ENCODE assay signal across 12 cellular contexts in genomic region chr6:151413372-151414145, GRCh38. TPM values are rescaled to one million over a fixed set of nuclear protein-coding genes. Genes with fewer than 3 reads are reported as not detected.
A peak's percentile ranks its signal among the peaks of the same experiment; 100 is the strongest.
DNase-seq lines count a peak whose midpoint lies in the region; ATAC-seq and TF ChIP-seq lines count a peak whose summit lies in the region.
"Had no signal": no experiment of that assay in that cellular context is flagged by ENCODE, and none has a peak within 500 bp of the region (broad histone marks: within the 10 kb centered on the region; RNA-seq: fewer than 3 reads in every experiment).

No MANE protein-coding gene starts in this region.

- TF ChIP-seq CTCF in natural killer cell (IDR thresholded peaks at IDR 0.05), result no peak
- TF ChIP-seq CTCF in GM20000 (IDR thresholded peaks at IDR 0.05; ENCODE audit: extremely low read depth, missing control alignments), result no peak

- H3K36me3 Mint-ChIP-seq in natural killer cell, result peaks cover 11% of the 10 kb centered on the region
- peaks cover 36% of the 10 kb centered on the region for H3K36me3 Mint-ChIP-seq in natural killer cell treated with Interleukin-12 subunit alpha and Interleukin-12 subunit beta and Interleukin-15 and Interleukin-18, amount 100 ng/mL, for 72 hours
- peaks cover 37% of the 10 kb centered on the region for H3K36me3 Mint-ChIP-seq in memory B cell
- H3K36me3 Mint-ChIP-seq in stimulated activated naive CD8-positive, alpha-beta T cell treated with anti-CD3 and anti-CD28 coated beads, Interleukin-15, Interleukin-2, amounts not matched to agents 100 ng/mL and 50 ng/mL, for 24 hours (ENCODE audit: low read depth), result peaks cover 63% of the 10 kb centered on the region

- H3K4me3 Mint-ChIP-seq in natural killer cell, result no peak overlapping the region
- H3K4me3 Mint-ChIP-seq in natural killer cell treated with Interleukin-12 subunit alpha and Interleukin-12 subunit beta and Interleukin-15 and Interleukin-18, amount 100 ng/mL, for 72 hours, result no peak overlapping the region
- H3K4me3 Mint-ChIP-seq in memory B cell, result no peak overlapping the region
- no peak overlapping the region for H3K4me3 Mint-ChIP-seq in stimulated activated naive CD8-positive, alpha-beta T cell treated with anti-CD3 and anti-CD28 coated beads, Interleukin-15, Interleukin-2, amounts not matched to agents 100 ng/mL and 50 ng/mL, for 24 hours
- H3K4me3 Mint-ChIP-seq: HFFc6 had no signal

- DNase-seq in natural killer cell (no peak), activated T-helper 1 cell treated with Interleukin-2 at 50 U/mL for 16 hours (ENCODE audit: low read depth) (peak; percentile 43), memory B cell (ENCODE audit: low spot score in 2 of 2) (no peak), AG08396 (ENCODE audit: low spot score) (no peak), NCI-H2081 treated with DMSO at 0.1 percent for 48 hours (lab: John Stamatoyannopoulos, UW) (no peak), GM20000 (ENCODE audit: low spot score) (no peak)
- DNase-seq in natural killer cell treated with Interleukin-12 subunit alpha and Interleukin-12 subunit beta and Interleukin-15 and Interleukin-18, amount 100 ng/mL, for 72 hours (ENCODE audit: low spot score), result no peak
- DNase-seq: amygdala, HFFc6, left cardiac atrium, NCI-H2171 had no signal

- H3K9me3 Mint-ChIP-seq in natural killer cell (no peaks in the 10 kb centered on the region), memory B cell (peaks cover 3% of the 10 kb centered on the region)
- H3K9me3 Mint-ChIP-seq in natural killer cell treated with Interleukin-12 subunit alpha and Interleukin-12 subunit beta and Interleukin-15 and Interleukin-18, amount 100 ng/mL, for 72 hours, result no peaks in the 10 kb centered on the region
- H3K9me3 Mint-ChIP-seq in stimulated activated naive CD8-positive, alpha-beta T cell treated with anti-CD3 and anti-CD28 coated beads, Interleukin-15, Interleukin-2, amounts not matched to agents 100 ng/mL and 50 ng/mL, for 24 hours, result peaks cover 7% of the 10 kb centered on the region
- H3K9me3 Mint-ChIP-seq: HFFc6 had no signal

- intact Hi-C loops in natural killer cell (cut with micrococcal nuclease), result no loop called here

- ATAC-seq in natural killer cell, result peak; percentile 78 to 97 (median 95)
- no peak for ATAC-seq in natural killer cell treated with Interleukin-12 subunit alpha and Interleukin-12 subunit beta and Interleukin-15 and Interleukin-18, amount 100 ng/mL, for 72 hours
- no peak for ATAC-seq in memory B cell (ENCODE audit: low read depth)
- ATAC-seq: left cardiac atrium had no signal

- H3K4me1 Mint-ChIP-seq in natural killer cell, result peaks cover 30% of the 10 kb centered on the region in 2 donors
- H3K4me1 Mint-ChIP-seq in natural killer cell treated with Interleukin-12 subunit alpha and Interleukin-12 subunit beta and Interleukin-15 and Interleukin-18, amount 100 ng/mL, for 72 hours (ENCODE audit: low read depth in 2 of 2), result peaks cover 15% of the 10 kb centered on the region in 2 donors
- peaks cover 11% of the 10 kb centered on the region for H3K4me1 Mint-ChIP-seq in memory B cell
- peaks cover 17% of the 10 kb centered on the region for H3K4me1 Mint-ChIP-seq in stimulated activated naive CD8-positive, alpha-beta T cell treated with anti-CD3 and anti-CD28 coated beads, Interleukin-15, Interleukin-2, amounts not matched to agents 100 ng/mL and 50 ng/mL, for 24 hours (ENCODE audit: low read depth)

- no peaks in the 10 kb centered on the region for H3K27me3 Mint-ChIP-seq in natural killer cell (ENCODE audit: low read depth in 2 of 2)
- no peaks in the 10 kb centered on the region for H3K27me3 Mint-ChIP-seq in natural killer cell treated with Interleukin-12 subunit alpha and Interleukin-12 subunit beta and Interleukin-15 and Interleukin-18, amount 100 ng/mL, for 72 hours
- H3K27me3 Mint-ChIP-seq in memory B cell, result no peaks in the 10 kb centered on the region
- no peaks in the 10 kb centered on the region for H3K27me3 Mint-ChIP-seq in stimulated activated naive CD8-positive, alpha-beta T cell treated with anti-CD3 and anti-CD28 coated beads, Interleukin-15, Interleukin-2, amounts not matched to agents 100 ng/mL and 50 ng/mL, for 24 hours

- H3K27ac Mint-ChIP-seq in natural killer cell, result peak overlapping the region; percentile 66 to 75
- peak overlapping the region in 1 of 2 donors; percentile 57 for H3K27ac Mint-ChIP-seq in natural killer cell treated with Interleukin-12 subunit alpha and Interleukin-12 subunit beta and Interleukin-15 and Interleukin-18, amount 100 ng/mL, for 72 hours
- peak overlapping the region; percentile 74 for H3K27ac Mint-ChIP-seq in memory B cell
- H3K27ac Mint-ChIP-seq in stimulated activated naive CD8-positive, alpha-beta T cell treated with anti-CD3 and anti-CD28 coated beads, Interleukin-15, Interleukin-2, amounts not matched to agents 100 ng/mL and 50 ng/mL, for 24 hours, result peak overlapping the region; percentile 26
- H3K27ac Mint-ChIP-seq: HFFc6 had no signal

RNA-seq across cellular contexts. Expression of gene ZBTB2, which starts 22.2 kb away (rescaled TPM):
- total RNA-seq in natural killer cell, result 10 to 100 TPM; 27.4 to 36.9 (median 29.9) TPM
- 10 to 100 TPM; 20.4 to 23.8 TPM for total RNA-seq in natural killer cell treated with Interleukin-12 subunit alpha and Interleukin-12 subunit beta and Interleukin-15 and Interleukin-18, amount 100 ng/mL, for 72 hours

RNA-seq across cellular contexts. Expression of gene RMND1, which starts 38.4 kb away (rescaled TPM):
- 10 to 100 TPM; 10.6 to 14.7 (median 11.3) TPM for total RNA-seq in natural killer cell
- total RNA-seq in natural killer cell treated with Interleukin-12 subunit alpha and Interleukin-12 subunit beta and Interleukin-15 and Interleukin-18, amount 100 ng/mL, for 72 hours, result 10 to 100 TPM; 19.2 to 27.3 TPM

Comparison
In these comparisons a context has a peak if more than half of its experiments do, and no peak if none do; other contexts are left out.
1. ATAC-seq: peak in natural killer cell (3 of 3); none in natural killer cell treated with Interleukin-12 subunit alpha and Interleukin-12 subunit beta and Interleukin-15 and Interleukin-18, amount 100 ng/mL, for 72 hours (0 of 2) and memory B cell (single experiment).